In genomic region chr1:84506002-84506728, GRCh38 we compare ENCODE assay signal across 8 cellular contexts. TPM values are rescaled to one million over a fixed set of nuclear protein-coding genes. Genes with fewer than 3 reads are reported as not detected.
DNase-seq lines count a peak whose midpoint lies in the region; ATAC-seq and TF ChIP-seq lines count a peak whose summit lies in the region.

TSS of gene GNG5 (minus strand) at chr1:84506581. CDS start at chr1:84506091, 490 bp downstream.
A gene with protein sequence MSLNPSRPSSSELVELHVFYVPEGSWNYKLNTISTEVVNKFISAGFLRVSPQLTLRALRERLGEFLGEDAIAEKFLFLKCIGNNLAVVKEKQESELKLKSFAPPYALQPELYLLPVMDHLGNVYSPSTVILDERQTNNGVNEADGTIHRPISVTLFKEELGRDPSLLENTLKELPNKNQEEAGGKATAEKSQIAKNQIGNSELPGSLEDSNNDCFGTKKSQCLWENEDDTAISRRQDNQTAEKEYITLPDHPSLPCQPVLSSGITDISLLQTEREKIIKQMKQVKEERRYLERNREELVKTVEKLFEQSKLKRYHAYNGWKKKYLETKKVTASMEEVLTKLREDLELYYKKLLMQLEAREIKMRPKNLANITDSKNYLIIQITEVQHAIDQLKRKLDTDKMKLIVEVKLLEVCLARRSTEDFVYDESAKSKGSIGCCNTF (plus strand): TSS chr1:84506386. CDS start chr1:84516360, 9,974 bp downstream.

- H3K27ac ChIP-seq in RWPE2 (ENCODE audit: poor library complexity, severe bottlenecking) (peak within 1 kb of the TSS; percentile 78), neural cell (ENCODE audit: low read length) (no peak within 1 kb of the TSS)

- H2AFZ ChIP-seq in Loucy (ENCODE audit: low read length) (peak within 1 kb of the TSS; percentile 96), neural cell (ENCODE audit: low read depth, low read length) (peak within 1 kb of the TSS; percentile 54)

- no peak for TF ChIP-seq EP300 in neural cell (conservative IDR thresholded peaks at IDR 0.05; ENCODE audit: poor library complexity, severe bottlenecking)

- H3K9me3 ChIP-seq in Loucy (ENCODE audit: insufficient read depth, low read depth, low read length): peaks cover 2% of the 10 kb centered on the region; the same call in 1 of the 2 replicates
- H3K9me3 ChIP-seq in RWPE2 (ENCODE audit: severe bottlenecking): no peaks in the 10 kb centered on the region
- H3K9me3 ChIP-seq in neural cell (ENCODE audit: low read length): no peaks in the 10 kb centered on the region

- H3K4me1 Mint-ChIP-seq in stimulated activated naive CD8-positive, alpha-beta T cell treated with anti-CD3 and anti-CD28 coated beads, Interleukin-15, amount 100 ng/mL, for 72 hours: peaks cover 26% of the 10 kb centered on the region

- DNase-seq in ELR (ENCODE audit: low read depth) (peak; percentile 98), H7 (peak; percentile 97), RWPE2 (ENCODE audit: low spot score) (peak; percentile 95), fibroblast of villous mesenchyme (ENCODE audit: low read depth) (peak; percentile 97)
- DNase-seq in activated effector memory CD4-positive, alpha-beta T cell treated with anti-CD3 and anti-CD28 coated beads, Interleukin-2, amount 50 U/mL, for 16 hours: peak; percentile 99
- DNase-seq in stimulated activated naive CD8-positive, alpha-beta T cell treated with anti-CD3 and anti-CD28 coated beads, Interleukin-15, amount 100 ng/mL, for 72 hours: peak; percentile 97 to 98

- H3F3A ChIP-seq in Loucy (ENCODE audit: low read depth) (peaks cover 7% of the 10 kb centered on the region), neural cell (ENCODE audit: insufficient read depth, low read length, poor library complexity, severe bottlenecking) (no peaks in the 10 kb centered on the region)

- H3K4me3 ChIP-seq in H7 (ENCODE audit: insufficient read depth, low read depth, low read length) (peak within 1 kb of the TSS; percentile 94), Loucy (ENCODE audit: low read length, poor library complexity, severe bottlenecking) (peak within 1 kb of the TSS; percentile 96), RWPE2 (ENCODE audit: severe bottlenecking) (peak within 1 kb of the TSS; percentile 58), fibroblast of villous mesenchyme (ENCODE audit: low read depth, low read length) (peak within 1 kb of the TSS; percentile 77), neural cell (ENCODE audit: low read length) (peak within 1 kb of the TSS; percentile 91)

- H4K20me1 ChIP-seq in Loucy (ENCODE audit: insufficient read depth, low read length, poor library complexity, severe bottlenecking) (peaks cover 49% of the 10 kb centered on the region), neural cell (ENCODE audit: insufficient read depth) (no peaks in the 10 kb centered on the region)

- H3K36me3 ChIP-seq in H7 (replicated peaks; ENCODE audit: control insufficient read depth, insufficient read depth, low read length) (no peaks in the 10 kb centered on the region), Loucy (ENCODE audit: insufficient read depth, low read length) (peaks cover 5% of the 10 kb centered on the region), RWPE2 (ENCODE audit: low read depth) (peaks cover 12% of the 10 kb centered on the region), neural cell (ENCODE audit: insufficient read depth, low read length) (no peaks in the 10 kb centered on the region)

- H3K9me2 ChIP-seq in Loucy (replicated peaks; ENCODE audit: low read depth, low read length): no peaks in the 10 kb centered on the region
- no peaks in the 10 kb centered on the region for H3K9me2 ChIP-seq in neural cell (ENCODE audit: insufficient read depth, low read length)

- H3K4me1 ChIP-seq in Loucy (ENCODE audit: insufficient read depth, low read length, poor library complexity, severe bottlenecking) (peaks cover 37% of the 10 kb centered on the region), RWPE2 (ENCODE audit: insufficient read depth, poor library complexity, severe bottlenecking) (peaks cover 9% of the 10 kb centered on the region)

- peak within 1 kb of the TSS; percentile 96 to 98 for H3K27ac Mint-ChIP-seq in stimulated activated naive CD8-positive, alpha-beta T cell treated with anti-CD3 and anti-CD28 coated beads, Interleukin-15, amount 100 ng/mL, for 72 hours

- TF ChIP-seq CTCF in Loucy (conservative IDR thresholded peaks at IDR 0.05; ENCODE audit: low read length) (no peak), RWPE2 (IDR thresholded peaks at IDR 0.05; ENCODE audit: poor library complexity, severe bottlenecking) (no peak), fibroblast of villous mesenchyme (IDR thresholded peaks at IDR 0.05; ENCODE audit: insufficient read depth, low read depth, low read length) (no peak), neural cell (IDR thresholded peaks at IDR 0.05; ENCODE audit: poor library complexity, severe bottlenecking) (no peak)

- H3K9me3 Mint-ChIP-seq in stimulated activated naive CD8-positive, alpha-beta T cell treated with anti-CD3 and anti-CD28 coated beads, Interleukin-15, amount 100 ng/mL, for 72 hours: no peaks in the 10 kb centered on the region

- H3K27me3 Mint-ChIP-seq in stimulated activated naive CD8-positive, alpha-beta T cell treated with anti-CD3 and anti-CD28 coated beads, Interleukin-15, amount 100 ng/mL, for 72 hours: no peaks in the 10 kb centered on the region

- H3K27me3 ChIP-seq in H7 (ENCODE audit: control insufficient read depth, insufficient read depth, low read length) (no peaks in the 10 kb centered on the region; the same call in 1 of the 2 replicates), Loucy (ENCODE audit: insufficient read depth, low read length, poor library complexity, severe bottlenecking) (no peaks in the 10 kb centered on the region), RWPE2 (ENCODE audit: insufficient read depth, poor library complexity, severe bottlenecking) (no peaks in the 10 kb centered on the region), neural cell (ENCODE audit: insufficient read depth, low read depth, low read length) (no peaks in the 10 kb centered on the region)

- TF ChIP-seq RAD21 in neural cell (conservative IDR thresholded peaks at IDR 0.05): peak; percentile 52

- H3K9ac ChIP-seq in Loucy (ENCODE audit: low read depth, low read length, poor library complexity, severe bottlenecking) (peak within 1 kb of the TSS; percentile 94), neural cell (ENCODE audit: low read length) (peak within 1 kb of the TSS; percentile 35)

- H3K79me2 ChIP-seq in Loucy (ENCODE audit: insufficient read depth, low read length) (peaks cover 51% of the 10 kb centered on the region), neural cell (replicated peaks; ENCODE audit: insufficient read depth, low read length) (peaks cover 32% of the 10 kb centered on the region)

- H3K4me3 Mint-ChIP-seq in stimulated activated naive CD8-positive, alpha-beta T cell treated with anti-CD3 and anti-CD28 coated beads, Interleukin-15, amount 100 ng/mL, for 72 hours: peak within 1 kb of the TSS; percentile 91 to 95

- H3K4me2 ChIP-seq in Loucy (ENCODE audit: low read depth, low read length, poor library complexity, severe bottlenecking) (peak within 1 kb of the TSS; percentile 83), neural cell (ENCODE audit: low read length) (peak within 1 kb of the TSS; percentile 48)

- peak; percentile 86 for ATAC-seq in RWPE2 (ENCODE audit: low read depth)
- peak; percentile 92 for ATAC-seq in stimulated activated naive CD8-positive, alpha-beta T cell treated with anti-CD3 and anti-CD28 coated beads, Interleukin-15, amount 100 ng/mL, for 72 hours

TF ChIP-seq in neural cell, 6 proteins besides CTCF, POLR2A, EP300 and RAD21:
- TF ChIP-seq, protein P1, sequence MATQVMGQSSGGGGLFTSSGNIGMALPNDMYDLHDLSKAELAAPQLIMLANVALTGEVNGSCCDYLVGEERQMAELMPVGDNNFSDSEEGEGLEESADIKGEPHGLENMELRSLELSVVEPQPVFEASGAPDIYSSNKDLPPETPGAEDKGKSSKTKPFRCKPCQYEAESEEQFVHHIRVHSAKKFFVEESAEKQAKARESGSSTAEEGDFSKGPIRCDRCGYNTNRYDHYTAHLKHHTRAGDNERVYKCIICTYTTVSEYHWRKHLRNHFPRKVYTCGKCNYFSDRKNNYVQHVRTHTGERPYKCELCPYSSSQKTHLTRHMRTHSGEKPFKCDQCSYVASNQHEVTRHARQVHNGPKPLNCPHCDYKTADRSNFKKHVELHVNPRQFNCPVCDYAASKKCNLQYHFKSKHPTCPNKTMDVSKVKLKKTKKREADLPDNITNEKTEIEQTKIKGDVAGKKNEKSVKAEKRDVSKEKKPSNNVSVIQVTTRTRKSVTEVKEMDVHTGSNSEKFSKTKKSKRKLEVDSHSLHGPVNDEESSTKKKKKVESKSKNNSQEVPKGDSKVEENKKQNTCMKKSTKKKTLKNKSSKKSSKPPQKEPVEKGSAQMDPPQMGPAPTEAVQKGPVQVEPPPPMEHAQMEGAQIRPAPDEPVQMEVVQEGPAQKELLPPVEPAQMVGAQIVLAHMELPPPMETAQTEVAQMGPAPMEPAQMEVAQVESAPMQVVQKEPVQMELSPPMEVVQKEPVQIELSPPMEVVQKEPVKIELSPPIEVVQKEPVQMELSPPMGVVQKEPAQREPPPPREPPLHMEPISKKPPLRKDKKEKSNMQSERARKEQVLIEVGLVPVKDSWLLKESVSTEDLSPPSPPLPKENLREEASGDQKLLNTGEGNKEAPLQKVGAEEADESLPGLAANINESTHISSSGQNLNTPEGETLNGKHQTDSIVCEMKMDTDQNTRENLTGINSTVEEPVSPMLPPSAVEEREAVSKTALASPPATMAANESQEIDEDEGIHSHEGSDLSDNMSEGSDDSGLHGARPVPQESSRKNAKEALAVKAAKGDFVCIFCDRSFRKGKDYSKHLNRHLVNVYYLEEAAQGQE (IDR thresholded peaks at IDR 0.05; ENCODE audit: borderline replicate concordance): peak; percentile 12
- TF ChIP-seq SMC3 (conservative IDR thresholded peaks at IDR 0.05; ENCODE audit: poor library complexity) (peak; percentile 53), TAF1 (IDR thresholded peaks at IDR 0.05; ENCODE audit: low read depth) (no peak), MXI1 (conservative IDR thresholded peaks at IDR 0.05; ENCODE audit: poor library complexity, severe bottlenecking) (peak; percentile 66), POLR2AphosphoS5 (IDR thresholded peaks at IDR 0.05) (no peak), EZH2 (IDR thresholded peaks at IDR 0.05; ENCODE audit: borderline replicate concordance, insufficient read depth, low read length, poor library complexity, severe bottlenecking) (no peak)

RNA-seq across cellular contexts. Expression of gene GNG5, which starts in this region (rescaled TPM):
- total RNA-seq in H7 (2014; rRNA removed; shearing (Covaris generic)): 68.5 and 71.2 TPM in 2 replicates
- total RNA-seq in fibroblast of villous mesenchyme: 17.3 and 20.9 TPM in 2 replicates
- 1.5 TPM in 1 of 2 replicates, not detected in the other for polyA plus RNA-seq in neural cell
- 0.97 and 1.6 TPM in 2 replicates for polyA minus RNA-seq in neural cell

RNA-seq across cellular contexts. Expression of the second gene that starts in this region (rescaled TPM):
- 1.8 and 3.2 TPM in 2 replicates for total RNA-seq in H7 (2014; rRNA removed; shearing (Covaris generic))
- total RNA-seq in fibroblast of villous mesenchyme: 0.43 and 0.97 TPM in 2 replicates
- polyA plus RNA-seq in neural cell: 0.17 TPM in 1 of 2 replicates, not detected in the other
- 2.3 TPM in 1 of 2 replicates, not detected in the other for polyA minus RNA-seq in neural cell
